In genomic region chr18:14935210-14935609, GRCh38 we compare ENCODE assay signal across 31 cellular contexts.
"Had no signal": no experiment of that assay in that cellular context is flagged by ENCODE, and none has a peak within 500 bp of the region (broad histone marks: within the 10 kb centered on the region; RNA-seq: fewer than 3 reads in every experiment).

No MANE protein-coding gene starts in this region.

- H3K27me3 ChIP-seq: adrenal gland, body of pancreas, foreskin keratinocyte had no signal

- H3K27ac ChIP-seq: adrenal gland, body of pancreas, foreskin keratinocyte, gastroesophageal sphincter, heart right ventricle had no signal

- H3K9me3 ChIP-seq: adrenal gland, body of pancreas, gastroesophageal sphincter, heart right ventricle had no signal

- H3K27ac Mint-ChIP-seq: activated CD4-positive, alpha-beta memory T cell treated with anti-CD3 and anti-CD28 coated beads for 36 hours; activated CD4-positive, alpha-beta T cell treated with anti-CD3 and anti-CD28 coated beads for 36 hours; activated CD4-positive, alpha-beta T cell treated with anti-CD3 and anti-CD28 coated beads, Interleukin-2, amount 10 ng/mL, durations not matched to agents 24 days and 14 days; activated CD8-positive, alpha-beta memory T cell treated with anti-CD3 and anti-CD28 coated beads, Interleukin-2, amount 10 ng/mL, durations not matched to agents 7 days and 5 days; activated CD8-positive, alpha-beta T cell treated with anti-CD3 and anti-CD28 coated beads, Interleukin-2, amount 10 ng/mL, durations not matched to agents 7 days and 5 days; activated naive CD4-positive, alpha-beta T cell treated with anti-CD3 and anti-CD28 coated beads for 36 hours; activated naive CD4-positive, alpha-beta T cell treated with anti-CD3 and anti-CD28 coated beads, Interleukin-2, amount 50 U/mL, for 24 hours; activated naive CD8-positive, alpha-beta T cell treated with anti-CD3 and anti-CD28 coated beads for 36 hours; activated naive CD8-positive, alpha-beta T cell treated with anti-CD3 and anti-CD28 coated beads, Interleukin-2, amount 50 U/mL, for 24 hours; activated T-helper 1 cell treated with anti-CD3 and anti-CD28 coated beads, Interleukin-12 subunit alpha, Interleukin-12 subunit beta, Interleukin-2, Interleukin-4 antibody, amounts not matched to agents 30 ng/mL and 10 ng/mL and 1 ng/mL, durations not matched to agents 14 hours and 24 hours and 36 hours; activated T-helper 2 cell treated with anti-CD3 and anti-CD28 coated beads, Interferon-gamma antibody, Interleukin-2, Interleukin-4, amounts not matched to agents 10 μg/mL and 5 μg/mL and 100 μg/mL, durations not matched to agents 14 hours and 24 hours and 36 hours; T-cell; T-helper 1 cell treated with Interleukin-12 subunit alpha and Interleukin-12 subunit beta and Interleukin-4 antibody, amounts not matched to agents 30 μg/mL and 1 μg/mL, for 36 hours; T-helper 2 cell treated with Interferon-gamma antibody and Interleukin-4, amounts not matched to agents 5 μg/mL and 100 μg/mL, for 36 hours had no signal

- H3K9me3 Mint-ChIP-seq: activated CD4-positive, alpha-beta memory T cell treated with anti-CD3 and anti-CD28 coated beads for 36 hours; activated CD4-positive, alpha-beta T cell treated with anti-CD3 and anti-CD28 coated beads, Interleukin-2, amount 10 ng/mL, durations not matched to agents 24 days and 14 days; activated naive CD4-positive, alpha-beta T cell treated with anti-CD3 and anti-CD28 coated beads for 36 hours; activated naive CD4-positive, alpha-beta T cell treated with anti-CD3 and anti-CD28 coated beads, Interleukin-2, amount 50 U/mL, for 24 hours; activated naive CD8-positive, alpha-beta T cell treated with anti-CD3 and anti-CD28 coated beads for 36 hours; activated naive CD8-positive, alpha-beta T cell treated with anti-CD3 and anti-CD28 coated beads, Interleukin-2, amount 50 U/mL, for 24 hours; activated T-helper 1 cell treated with anti-CD3 and anti-CD28 coated beads, Interleukin-12 subunit alpha, Interleukin-12 subunit beta, Interleukin-2, Interleukin-4 antibody, amounts not matched to agents 30 ng/mL and 10 ng/mL and 1 ng/mL, durations not matched to agents 14 hours and 24 hours and 36 hours; activated T-helper 2 cell treated with anti-CD3 and anti-CD28 coated beads, Interferon-gamma antibody, Interleukin-2, Interleukin-4, amounts not matched to agents 10 μg/mL and 5 μg/mL and 100 μg/mL, durations not matched to agents 14 hours and 24 hours and 36 hours; T-cell; T-helper 1 cell treated with Interleukin-12 subunit alpha and Interleukin-12 subunit beta and Interleukin-4 antibody, amounts not matched to agents 30 μg/mL and 1 μg/mL, for 36 hours; T-helper 2 cell treated with Interferon-gamma antibody and Interleukin-4, amounts not matched to agents 5 μg/mL and 100 μg/mL, for 36 hours had no signal

- H3K36me3 Mint-ChIP-seq: activated CD4-positive, alpha-beta memory T cell treated with anti-CD3 and anti-CD28 coated beads for 36 hours; activated CD8-positive, alpha-beta memory T cell treated with anti-CD3 and anti-CD28 coated beads, Interleukin-2, amount 10 ng/mL, durations not matched to agents 7 days and 5 days; activated naive CD4-positive, alpha-beta T cell treated with anti-CD3 and anti-CD28 coated beads, Interleukin-2, amount 50 U/mL, for 24 hours; activated naive CD8-positive, alpha-beta T cell treated with anti-CD3 and anti-CD28 coated beads for 36 hours; T-cell had no signal

- H3K36me3 ChIP-seq: adrenal gland, gastroesophageal sphincter, heart right ventricle had no signal

- H3K4me1 Mint-ChIP-seq: activated CD4-positive, alpha-beta T cell treated with anti-CD3 and anti-CD28 coated beads for 36 hours; activated CD4-positive, alpha-beta T cell treated with anti-CD3 and anti-CD28 coated beads, Interleukin-2, amount 10 ng/mL, durations not matched to agents 24 days and 14 days; activated CD8-positive, alpha-beta memory T cell treated with anti-CD3 and anti-CD28 coated beads, Interleukin-2, amount 10 ng/mL, durations not matched to agents 7 days and 5 days; activated naive CD4-positive, alpha-beta T cell treated with anti-CD3 and anti-CD28 coated beads, Interleukin-2, amount 50 U/mL, for 24 hours; activated naive CD8-positive, alpha-beta T cell treated with anti-CD3 and anti-CD28 coated beads for 36 hours; activated naive CD8-positive, alpha-beta T cell treated with anti-CD3 and anti-CD28 coated beads, Interleukin-2, amount 50 U/mL, for 24 hours; T-cell had no signal

- H3K4me3 ChIP-seq: adrenal gland, body of pancreas, gastroesophageal sphincter, heart right ventricle had no signal

- DNase-seq: activated CD4-positive, alpha-beta memory T cell treated with anti-CD3 and anti-CD28 coated beads for 36 hours; activated CD4-positive, alpha-beta T cell treated with anti-CD3 and anti-CD28 coated beads for 36 hours; activated CD4-positive, alpha-beta T cell treated with anti-CD3 and anti-CD28 coated beads, Interleukin-2, amount 10 ng/mL, durations not matched to agents 24 days and 14 days; activated CD4-positive, CD25-positive, alpha-beta regulatory T cell; activated CD4-positive, CD25-positive, alpha-beta regulatory T cell treated with anti-CD3 and anti-CD28 coated beads, Interleukin-2, amount 50 U/mL, for 72 hours; activated CD8-positive, alpha-beta memory T cell treated with anti-CD3 and anti-CD28 coated beads, Interleukin-2, amount 10 ng/mL, durations not matched to agents 7 days and 5 days; activated CD8-positive, alpha-beta memory T cell treated with anti-CD3 and anti-CD28 coated beads, Interleukin-2, amount 50 U/mL, for 4 hours; activated CD8-positive, alpha-beta T cell treated with anti-CD3 and anti-CD28 coated beads, Interleukin-2, amount 10 ng/mL, durations not matched to agents 7 days and 5 days; activated effector memory CD4-positive, alpha-beta T cell treated with anti-CD3 and anti-CD28 coated beads, Interleukin-2, amount 50 U/mL, for 16 hours; activated naive CD4-positive, alpha-beta T cell treated with anti-CD3 and anti-CD28 coated beads for 36 hours; activated naive CD8-positive, alpha-beta T cell treated with anti-CD3 and anti-CD28 coated beads for 36 hours; activated naive CD8-positive, alpha-beta T cell treated with anti-CD3 and anti-CD28 coated beads, Interleukin-2, amount 50 U/mL, for 24 hours; activated T-cell treated with anti-CD3 and anti-CD28 coated beads, Interleukin-2, amount 50 U/mL, for 1 hour; activated T-cell treated with anti-CD3 and anti-CD28 coated beads, Interleukin-2, amount 50 U/mL, for 48 hours; adrenal gland; amygdala; aorta; body of pancreas; caudate nucleus; effector CD8-positive, alpha-beta T cell; foreskin keratinocyte; heart right ventricle; T-cell; T1000 had no signal

- H3K4me3 Mint-ChIP-seq: activated CD4-positive, alpha-beta memory T cell treated with anti-CD3 and anti-CD28 coated beads for 36 hours; activated CD4-positive, alpha-beta T cell treated with anti-CD3 and anti-CD28 coated beads for 36 hours; activated CD4-positive, alpha-beta T cell treated with anti-CD3 and anti-CD28 coated beads, Interleukin-2, amount 10 ng/mL, durations not matched to agents 24 days and 14 days; activated CD8-positive, alpha-beta memory T cell treated with anti-CD3 and anti-CD28 coated beads, Interleukin-2, amount 10 ng/mL, durations not matched to agents 7 days and 5 days; activated CD8-positive, alpha-beta T cell treated with anti-CD3 and anti-CD28 coated beads, Interleukin-2, amount 10 ng/mL, durations not matched to agents 7 days and 5 days; activated naive CD4-positive, alpha-beta T cell treated with anti-CD3 and anti-CD28 coated beads for 36 hours; activated naive CD4-positive, alpha-beta T cell treated with anti-CD3 and anti-CD28 coated beads, Interleukin-2, amount 50 U/mL, for 24 hours; activated naive CD8-positive, alpha-beta T cell treated with anti-CD3 and anti-CD28 coated beads for 36 hours; activated naive CD8-positive, alpha-beta T cell treated with anti-CD3 and anti-CD28 coated beads, Interleukin-2, amount 50 U/mL, for 24 hours; activated T-helper 1 cell treated with anti-CD3 and anti-CD28 coated beads, Interleukin-12 subunit alpha, Interleukin-12 subunit beta, Interleukin-2, Interleukin-4 antibody, amounts not matched to agents 30 ng/mL and 10 ng/mL and 1 ng/mL, durations not matched to agents 14 hours and 24 hours and 36 hours; T-cell; T-helper 1 cell treated with Interleukin-12 subunit alpha and Interleukin-12 subunit beta and Interleukin-4 antibody, amounts not matched to agents 30 μg/mL and 1 μg/mL, for 36 hours; T-helper 2 cell treated with Interferon-gamma antibody and Interleukin-4, amounts not matched to agents 5 μg/mL and 100 μg/mL, for 36 hours had no signal

- H3K4me1 ChIP-seq: adrenal gland, body of pancreas, foreskin keratinocyte, gastroesophageal sphincter, heart right ventricle had no signal

- H3K27me3 Mint-ChIP-seq: activated CD4-positive, alpha-beta memory T cell treated with anti-CD3 and anti-CD28 coated beads for 36 hours; activated CD4-positive, alpha-beta T cell treated with anti-CD3 and anti-CD28 coated beads for 36 hours; activated CD4-positive, alpha-beta T cell treated with anti-CD3 and anti-CD28 coated beads, Interleukin-2, amount 10 ng/mL, durations not matched to agents 24 days and 14 days; activated CD8-positive, alpha-beta memory T cell treated with anti-CD3 and anti-CD28 coated beads, Interleukin-2, amount 10 ng/mL, durations not matched to agents 7 days and 5 days; activated naive CD4-positive, alpha-beta T cell treated with anti-CD3 and anti-CD28 coated beads, Interleukin-2, amount 50 U/mL, for 24 hours; activated naive CD8-positive, alpha-beta T cell treated with anti-CD3 and anti-CD28 coated beads, Interleukin-2, amount 50 U/mL, for 24 hours; T-cell had no signal

- ATAC-seq: activated CD4-positive, alpha-beta T cell treated with anti-CD3 and anti-CD28 coated beads for 36 hours; activated CD8-positive, alpha-beta memory T cell treated with anti-CD3 and anti-CD28 coated beads, Interleukin-2, amount 10 ng/mL, durations not matched to agents 7 days and 5 days; activated CD8-positive, alpha-beta T cell treated with anti-CD3 and anti-CD28 coated beads, Interleukin-2, amount 10 ng/mL, durations not matched to agents 7 days and 5 days; activated naive CD8-positive, alpha-beta T cell treated with anti-CD3 and anti-CD28 coated beads, Interleukin-2, amount 50 U/mL, for 24 hours; body of pancreas; esophagus mucosa; foreskin keratinocyte; gastroesophageal sphincter; heart right ventricle; T-cell had no signal
